ENCODE assay signal across 22 cellular contexts in the genomic region with DNA sequence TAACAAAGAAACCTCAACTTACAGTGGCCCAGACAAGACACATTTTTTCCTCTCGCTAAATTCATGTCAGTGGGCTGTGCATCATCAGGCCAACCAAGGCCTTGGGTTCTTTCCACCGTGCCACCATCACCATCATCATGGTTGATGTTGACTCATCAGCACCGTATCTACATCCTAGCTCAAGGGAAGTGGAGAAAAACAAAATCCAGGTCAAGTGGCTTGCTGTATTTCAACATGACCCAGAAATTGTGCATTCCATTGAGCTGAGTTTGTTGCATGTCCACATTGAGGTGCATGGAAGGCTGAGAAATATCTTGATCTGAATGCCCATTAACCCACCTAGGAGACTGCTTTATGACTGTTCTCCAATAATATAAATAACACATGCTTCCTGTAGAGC.
DNase-seq lines count a peak whose midpoint lies in the region; ATAC-seq and TF ChIP-seq lines count a peak whose summit lies in the region.
"Had no signal": no experiment of that assay in that cellular context is flagged by ENCODE, and none has a peak within 500 bp of the region (broad histone marks: within the 10 kb centered on the region; RNA-seq: fewer than 3 reads in every experiment).

No MANE protein-coding gene starts in this region.

- no peak for ATAC-seq in PC-3
- no peak for ATAC-seq in GM18907 (IDR thresholded peaks at IDR 0.05; ENCODE audit: unreplicated experiment)

- H3F3A ChIP-seq in PC-3 (ENCODE audit: low read length, unreplicated experiment), result no peaks in the 10 kb centered on the region

- H3K9me3 ChIP-seq in PC-3 (ENCODE audit: low read length), result no peaks in the 10 kb centered on the region
- H3K9me3 ChIP-seq in neutrophil, result no peaks in the 10 kb centered on the region

- H3K9me2 ChIP-seq in PC-3 (replicated peaks; ENCODE audit: low read length), result no peaks in the 10 kb centered on the region

- no TSS peak for BruUV-seq in PC-3 (replicated peaks; lab: Mats Ljungman, UMichigan)

- no peaks in the 10 kb centered on the region for H3K27me3 ChIP-seq in PC-3 (ENCODE audit: low read length)
- H3K27me3 ChIP-seq in brain microvascular endothelial cell (replicated peaks), result no peaks in the 10 kb centered on the region
- no peaks in the 10 kb centered on the region for H3K27me3 ChIP-seq in neutrophil

- no peak overlapping the region for H3K4me2 ChIP-seq in PC-3 (ENCODE audit: low read length)

- CTCF ChIA-PET in PC-3 (lab: Charles Lee), result no interaction called here

- in situ Hi-C loops in brain microvascular endothelial cell (cut with HindIII; ENCODE audit: low pct_ligation_motif_present, low sequenced_read_pairs), result no loop called here

- H3K4me1 ChIP-seq in PC-3 (ENCODE audit: insufficient read depth, low read length), result 0 out of 2 replicates have a peak, but pooled peaks cover 8% of the 10 kb centered on the region
- H3K4me1 ChIP-seq in neutrophil (ENCODE audit: control insufficient read depth in 1 of 2, insufficient read depth in 1 of 2, low read depth in 1 of 2, low read length in 1 of 2), result no peaks in the 10 kb centered on the region

- DNase-seq in HCEC 1CT, result peak; percentile 15
- DNase-seq in PC-3, result peak; percentile 67
- DNase-seq in brain microvascular endothelial cell, result peak; percentile 34
- no peak for DNase-seq in GM03348 (ENCODE audit: low spot score)
- DNase-seq in DMS79 treated with DMSO at 0.1 percent for 48 hours (lab: John Stamatoyannopoulos, UW), result no peak
- no peak for DNase-seq in stimulated activated CD4-positive, alpha-beta T cell treated with anti-CD3 and anti-CD28 coated beads, Interleukin-1b, Interleukin-23, amount 100 ng/mL, for 48 hours
- DNase-seq: CD4-positive, CD25-positive, alpha-beta regulatory T cell; H9; Karpas-422; MM.1S; NCI-H1048; NCI-H1417 treated with DMSO at 0.1 percent for 48 hours; NCI-H187; NCI-H2107; NCI-H446 treated with DMSO at 0.1 percent for 48 hours; NCI-H526 treated with DMSO at 0.1 percent for 48 hours; OCI-M1; SHP77; SW 1271 had no signal

- no peak overlapping the region for H2AFZ ChIP-seq in PC-3 (ENCODE audit: low read length)

- H3K36me3 ChIP-seq in PC-3 (ENCODE audit: low read depth, low read length), result no peaks in the 10 kb centered on the region
- no peaks in the 10 kb centered on the region for H3K36me3 ChIP-seq in brain microvascular endothelial cell (replicated peaks)
- H3K36me3 ChIP-seq in neutrophil, result peaks cover 38% of the 10 kb centered on the region

- TF ChIP-seq CTCF in PC-3 (conservative IDR thresholded peaks at IDR 0.05; ENCODE audit: low read depth, low read length) (no peak), brain microvascular endothelial cell (IDR thresholded peaks at IDR 0.05; ENCODE audit: low read depth, low read length, missing control alignments) (no peak), neutrophil (IDR thresholded peaks at IDR 0.05) (no peak)

- intact Hi-C loops in PC-3 (cut with micrococcal nuclease), result no loop called here

- H4K20me1 ChIP-seq in PC-3 (ENCODE audit: low read length), result no peaks in the 10 kb centered on the region

- H3K79me2 ChIP-seq in PC-3 (ENCODE audit: low read length), result no peaks in the 10 kb centered on the region

- POLR2A ChIA-PET in PC-3 (lab: Charles Lee; ENCODE audit: unreplicated experiment), result no interaction called here

- H3K9ac ChIP-seq in PC-3 (ENCODE audit: low read length), result no peak overlapping the region

- H3K4me3 ChIP-seq in PC-3 (ENCODE audit: low read length), result no peak overlapping the region
- H3K4me3 ChIP-seq in brain microvascular endothelial cell (ENCODE audit: low read depth, low read length), result no peak overlapping the region
- no peak overlapping the region for H3K4me3 ChIP-seq in neutrophil (ENCODE audit: low read depth in 1 of 2, low read length in 1 of 2)
- H3K4me3 ChIP-seq: SK-N-MC had no signal

- no peak overlapping the region for H3K27ac ChIP-seq in PC-3 (ENCODE audit: low read length)
- no peak overlapping the region for H3K27ac ChIP-seq in brain microvascular endothelial cell
- peak overlapping the region; percentile 41 for H3K27ac ChIP-seq in neutrophil
- H3K27ac ChIP-seq: SK-N-MC had no signal

Comparison
In these comparisons a context has a peak if more than half of its experiments do, and no peak if none do; other contexts are left out.
1. DNase-seq: peak in HCEC 1CT (single experiment), PC-3 (single experiment) and brain microvascular endothelial cell (single experiment); none in GM03348 (single experiment), DMS79 treated with DMSO at 0.1 percent for 48 hours (single experiment) and stimulated activated CD4-positive, alpha-beta T cell treated with anti-CD3 and anti-CD28 coated beads, Interleukin-1b, Interleukin-23, amount 100 ng/mL, for 48 hours (single experiment).